Comparison of ENCODE assay signal across 21 cellular contexts in genomic region chr1:119003413-119004128, GRCh38. TPM values are rescaled to one million over a fixed set of nuclear protein-coding genes. Genes with fewer than 3 reads are reported as not detected.
A peak's percentile ranks its signal among the peaks of the same experiment; 100 is the strongest.
DNase-seq lines count a peak whose midpoint lies in the region; ATAC-seq and TF ChIP-seq lines count a peak whose summit lies in the region.
"Had no signal": no experiment of that assay in that cellular context is flagged by ENCODE, and none has a peak within 500 bp of the region (broad histone marks: within the 10 kb centered on the region; RNA-seq: fewer than 3 reads in every experiment).

No MANE protein-coding gene starts in this region.

- H3K79me2 ChIP-seq in GM23338 (replicated peaks; ENCODE audit: insufficient read depth): no peaks in the 10 kb centered on the region

- H3K36me3 ChIP-seq in GM23338 (ENCODE audit: insufficient read depth): no peaks in the 10 kb centered on the region
- H3K36me3 ChIP-seq in WERI-Rb-1: no peaks in the 10 kb centered on the region
- H3K36me3 ChIP-seq in spleen: no peaks in the 10 kb centered on the region

- H3K27ac Mint-ChIP-seq in GM23338 (no peak overlapping the region), nephron progenitor cell (no peak overlapping the region)
- H3K27ac Mint-ChIP-seq: CD14-positive monocyte had no signal

- H3K27ac ChIP-seq in GM23338 (ENCODE audit: low read depth): no peak overlapping the region
- H3K27ac ChIP-seq in WERI-Rb-1: no peak overlapping the region
- no peak overlapping the region for H3K27ac ChIP-seq in spleen

- 40 to 49% (median 44%) methylated on average over 14 of the region's 14 CpGs for WGBS in spleen, 5 donors

- H3F3A ChIP-seq in GM23338 (replicated peaks; ENCODE audit: low read depth): peaks cover 12% of the 10 kb centered on the region

- H3K4me1 ChIP-seq in GM23338 (ENCODE audit: insufficient read depth) (peaks cover 62% of the 10 kb centered on the region), spleen (peaks cover 21 to 49% (median 35%) of the 10 kb centered on the region in 6 donors)

- peaks cover 100% of the 10 kb centered on the region for H3K27me3 Mint-ChIP-seq in GM23338 (ENCODE audit: insufficient read depth, low read depth, poor library complexity)
- H3K27me3 Mint-ChIP-seq in nephron progenitor cell (ENCODE audit: low read depth, poor library complexity): peaks cover 100% of the 10 kb centered on the region

- peaks cover 59% of the 10 kb centered on the region for H3K4me1 Mint-ChIP-seq in GM23338
- peaks cover 51% of the 10 kb centered on the region for H3K4me1 Mint-ChIP-seq in nephron progenitor cell

- H2AFZ ChIP-seq in GM23338: no peak overlapping the region

- H4K20me1 ChIP-seq in GM23338 (replicated peaks; ENCODE audit: insufficient read depth): peaks cover 16% of the 10 kb centered on the region

- intact Hi-C loops in spleen (cut with DNase I; ENCODE audit: low total_unique reads): no loop called here

- no peak for TF ChIP-seq POLR2A in spleen (IDR thresholded peaks at IDR 0.05)

- H3K9me3 Mint-ChIP-seq in GM23338: no peaks in the 10 kb centered on the region; the same call in 2 of the 3 replicates
- peaks cover 11% of the 10 kb centered on the region for H3K9me3 Mint-ChIP-seq in nephron progenitor cell

- DNase-seq in GM23338 (ENCODE audit: low spot score) (no peak), WERI-Rb-1 (no peak), iPS-NIHi11 (ENCODE audit: low spot score) (peak; percentile 14), spleen (peak; percentile 25), nephron progenitor cell (no peak), NCI-H226 (no peak)
- DNase-seq: ACHN, AML-193, DMS79 treated with DMSO at 0.1 percent for 48 hours, KG1, MV-4-11, NCI-H187, NCI-H2107, NCI-H524, NCI-H82, SHP77, SK-N-SH had no signal

- H3K4me3 ChIP-seq in GM23338 (no peak overlapping the region), WERI-Rb-1 (ENCODE audit: low read depth, low read length) (no peak overlapping the region), spleen (no peak overlapping the region)

- peaks cover 10% of the 10 kb centered on the region for H3K9me3 ChIP-seq in WERI-Rb-1 (ENCODE audit: severe bottlenecking)
- peaks cover 0 to 19% (median 0%) of the 10 kb centered on the region in 8 donors for H3K9me3 ChIP-seq in spleen
- H3K9me3 ChIP-seq: SK-N-SH had no signal

- TF ChIP-seq CTCF in GM23338 (conservative IDR thresholded peaks at IDR 0.05; ENCODE audit: low read depth in 2 of 2) (peak; percentile 52 to 53), WERI-Rb-1 (IDR thresholded peaks at IDR 0.05; ENCODE audit: low read depth, low read length) (peak; percentile 34; the same call in 1 of the 2 replicates), spleen (IDR thresholded peaks at IDR 0.05 in 8 of 11, conservative IDR thresholded peaks at IDR 0.05 in 3 of 11) (no peak), nephron progenitor cell (IDR thresholded peaks at IDR 0.05) (no peak)

- H3K27me3 ChIP-seq in GM23338 (ENCODE audit: insufficient read depth) (peaks cover 100% of the 10 kb centered on the region), WERI-Rb-1 (ENCODE audit: insufficient read depth, low read depth, severe bottlenecking) (peaks cover 36% of the 10 kb centered on the region), spleen (replicated peaks in 1 of 7) (peaks cover 14 to 100% (median 99%) of the 10 kb centered on the region in 7 donors)

- H3K36me3 Mint-ChIP-seq in GM23338 (ENCODE audit: low read depth): no peaks in the 10 kb centered on the region
- peaks cover 4% of the 10 kb centered on the region for H3K36me3 Mint-ChIP-seq in nephron progenitor cell (ENCODE audit: low read depth)

- H3K4me2 ChIP-seq in GM23338: peak overlapping the region; percentile 71; the same call in 1 of the 2 replicates
- H3K4me2 ChIP-seq: SK-N-SH had no signal

- H3K4me3 Mint-ChIP-seq in GM23338 (no peak overlapping the region), nephron progenitor cell (no peak overlapping the region)

- ATAC-seq in GM23338: no peak
- ATAC-seq in HG03159 (IDR thresholded peaks at IDR 0.05; ENCODE audit: unreplicated experiment): no peak
- ATAC-seq: HCT116, HepG2 had no signal

- H3K9me2 ChIP-seq in GM23338 (ENCODE audit: insufficient read depth): no peaks in the 10 kb centered on the region
- H3K9me2 ChIP-seq: SK-N-SH had no signal

TF ChIP-seq in GM23338, 12 proteins besides CTCF, POLR2A, EP300 and RAD21:
- TF ChIP-seq EZH2 (IDR thresholded peaks at IDR 0.05; ENCODE audit: low read depth, unreplicated experiment) (peak; percentile 11), ZNF462 (CRISPR knock-in tag; IDR thresholded peaks at IDR 0.05) (no peak), EZH2phosphoT487 (IDR thresholded peaks at IDR 0.05; ENCODE audit: unreplicated experiment) (no peak)

RNA-seq across cellular contexts. Expression of gene TBX15, which starts 15.4 kb away (rescaled TPM):
- total RNA-seq in GM23338 (2014; rRNA removed; shearing (Covaris generic)): 0.21 TPM in 1 of 2 replicates, not detected in the other
- polyA plus RNA-seq in GM23338 (2016; fragmentation: Nextera tagmentation; extraction: Ambion mirVana): not detected in 2 replicates
- under 1 TPM in 4 of 7 donors, not detected in 3; 0.10 to 0.32 (median 0.15) TPM for total RNA-seq in spleen
- under 1 TPM in 2 of 3 donors, not detected in 1; 0.06 TPM for polyA plus RNA-seq in spleen
- polyA plus RNA-seq: CD14-positive monocyte had no signal

Comparison
In these comparisons a context has a peak if more than half of its experiments do, and no peak if none do; other contexts are left out.
1. DNase-seq: peak in iPS-NIHi11 (single experiment) and spleen (single experiment); none in GM23338 (single experiment), WERI-Rb-1 (single experiment), nephron progenitor cell (single experiment) and NCI-H226 (single experiment).
2. CTCF ChIP-seq: peak in GM23338 (2 of 2) and WERI-Rb-1 (single experiment); none in spleen (0 of 11) and nephron progenitor cell (single experiment).